ENCODE assay signal across 8 cellular contexts in genomic region chr1:172638885-172639831, GRCh38. TPM values are rescaled to one million over a fixed set of nuclear protein-coding genes. Genes with fewer than 3 reads are reported as not detected.
DNase-seq lines count a peak whose midpoint lies in the region; ATAC-seq and TF ChIP-seq lines count a peak whose summit lies in the region.

No MANE protein-coding gene starts in this region.

- DNase-seq in HS-5 (ENCODE audit: low read depth): peak; percentile 94
- DNase-seq in activated CD4-positive, alpha-beta T cell treated with anti-CD3 and anti-CD28 coated beads, Interleukin-2, amount 50 U/mL, for 48 hours: peak; percentile 82 to 87
- DNase-seq in fibroblast of mammary gland (ENCODE audit: low read depth): peak; percentile 96
- peak; percentile 61 to 79 (median 76) for DNase-seq in stimulated activated CD4-positive, alpha-beta T cell treated with anti-CD3 and anti-CD28 coated beads, TNF-alpha, amount 100 ng/mL, for 48 hours (ENCODE audit: low read depth in 3 of 3)
- no peak for DNase-seq in DMS153 (lab: John Stamatoyannopoulos, UW)
- no peak for DNase-seq in testis

- H3K27ac ChIP-seq in testis: no peak overlapping the region

- H3K36me3 ChIP-seq in testis (ENCODE audit: low read depth, missing control alignments): no peaks in the 10 kb centered on the region

- TF ChIP-seq CTCF in fibroblast of mammary gland (conservative IDR thresholded peaks at IDR 0.05; ENCODE audit: control insufficient read depth, insufficient read depth, low read depth, low read length): no peak
- no peak for TF ChIP-seq CTCF in testis (IDR thresholded peaks at IDR 0.05)

- WGBS in testis, 2 donors: 82 to 84% methylated on average over 8 to 9 of the region's 9 CpGs

- H3K27me3 ChIP-seq in testis: no peaks in the 10 kb centered on the region

- H3K9me3 ChIP-seq in testis: no peaks in the 10 kb centered on the region

- H3K4me3 ChIP-seq in fibroblast of mammary gland (ENCODE audit: control insufficient read depth, low read depth, low read length) (no peak overlapping the region), testis (no peak overlapping the region)

- no peaks in the 10 kb centered on the region for H3K4me1 ChIP-seq in testis

- intact Hi-C loops in testis (cut with DNase I; ENCODE audit: low total_unique reads): no loop called here

- no peak for TF ChIP-seq POLR2A in testis (IDR thresholded peaks at IDR 0.05)

- peak; percentile 49 for ATAC-seq in GM19452 (IDR thresholded peaks at IDR 0.05; ENCODE audit: unreplicated experiment)
- no peak for ATAC-seq in HG03342 (IDR thresholded peaks at IDR 0.05; ENCODE audit: unreplicated experiment)

RNA-seq across cellular contexts. Expression of gene FASLG, which starts 19.7 kb away (rescaled TPM):
- not detected for total RNA-seq in testis
- not detected for polyA plus RNA-seq in testis (ENCODE audit: insufficient read depth, low read depth, low replicate concordance)

Comparison
In these comparisons a context has a peak if more than half of its experiments do, and no peak if none do; other contexts are left out.
1. DNase-seq: peak in HS-5 (single experiment), activated CD4-positive, alpha-beta T cell treated with anti-CD3 and anti-CD28 coated beads, Interleukin-2, amount 50 U/mL, for 48 hours (2 of 2), fibroblast of mammary gland (single experiment) and stimulated activated CD4-positive, alpha-beta T cell treated with anti-CD3 and anti-CD28 coated beads, TNF-alpha, amount 100 ng/mL, for 48 hours (3 of 3); none in DMS153 (single experiment) and testis (single experiment).